Comparison of ENCODE assay signal across 1 cellular context in the genomic region with DNA sequence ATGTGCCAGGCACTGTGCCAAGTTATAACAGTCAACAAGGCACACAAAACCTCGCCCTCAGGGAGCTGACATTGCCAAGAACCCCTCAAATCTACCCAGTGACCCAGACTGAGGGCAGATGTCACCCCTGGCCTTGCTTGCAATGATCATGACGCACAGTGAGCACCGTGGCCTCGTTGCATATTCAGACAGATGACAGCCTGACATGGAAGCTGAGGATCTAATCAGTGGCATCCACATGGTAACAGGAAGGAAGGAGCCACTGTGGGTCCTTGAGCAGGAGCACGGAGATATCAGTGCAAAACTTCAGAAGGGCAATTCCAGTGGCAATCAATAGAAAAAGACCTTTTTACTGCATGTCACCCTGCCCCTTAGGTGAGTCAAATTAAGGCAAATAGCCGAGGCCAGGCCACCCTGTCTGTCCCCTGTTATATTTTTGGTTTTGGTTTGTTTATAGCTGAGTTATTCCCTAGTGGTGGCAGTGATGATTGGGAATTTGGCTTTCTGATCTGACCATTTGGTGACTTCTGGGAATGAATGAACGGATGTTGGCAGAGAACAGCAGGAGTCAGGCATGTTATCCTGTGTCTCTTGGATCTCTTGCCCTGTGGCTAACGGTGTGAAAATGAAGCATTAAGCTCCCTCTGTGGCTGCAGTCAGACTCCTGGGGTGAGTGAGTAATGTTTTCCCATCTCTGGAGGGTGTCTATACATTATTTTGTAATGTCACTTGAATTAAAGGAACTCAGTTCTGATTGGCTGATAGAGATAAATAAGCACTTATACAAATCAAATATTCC.
TF ChIP-seq lines count a peak whose summit lies in the region.

No MANE protein-coding gene starts in this region.

TF ChIP-seq in K562, 482 proteins besides CTCF, POLR2A, EP300 and RAD21 (continued from another document):
- TF ChIP-seq, protein P1, sequence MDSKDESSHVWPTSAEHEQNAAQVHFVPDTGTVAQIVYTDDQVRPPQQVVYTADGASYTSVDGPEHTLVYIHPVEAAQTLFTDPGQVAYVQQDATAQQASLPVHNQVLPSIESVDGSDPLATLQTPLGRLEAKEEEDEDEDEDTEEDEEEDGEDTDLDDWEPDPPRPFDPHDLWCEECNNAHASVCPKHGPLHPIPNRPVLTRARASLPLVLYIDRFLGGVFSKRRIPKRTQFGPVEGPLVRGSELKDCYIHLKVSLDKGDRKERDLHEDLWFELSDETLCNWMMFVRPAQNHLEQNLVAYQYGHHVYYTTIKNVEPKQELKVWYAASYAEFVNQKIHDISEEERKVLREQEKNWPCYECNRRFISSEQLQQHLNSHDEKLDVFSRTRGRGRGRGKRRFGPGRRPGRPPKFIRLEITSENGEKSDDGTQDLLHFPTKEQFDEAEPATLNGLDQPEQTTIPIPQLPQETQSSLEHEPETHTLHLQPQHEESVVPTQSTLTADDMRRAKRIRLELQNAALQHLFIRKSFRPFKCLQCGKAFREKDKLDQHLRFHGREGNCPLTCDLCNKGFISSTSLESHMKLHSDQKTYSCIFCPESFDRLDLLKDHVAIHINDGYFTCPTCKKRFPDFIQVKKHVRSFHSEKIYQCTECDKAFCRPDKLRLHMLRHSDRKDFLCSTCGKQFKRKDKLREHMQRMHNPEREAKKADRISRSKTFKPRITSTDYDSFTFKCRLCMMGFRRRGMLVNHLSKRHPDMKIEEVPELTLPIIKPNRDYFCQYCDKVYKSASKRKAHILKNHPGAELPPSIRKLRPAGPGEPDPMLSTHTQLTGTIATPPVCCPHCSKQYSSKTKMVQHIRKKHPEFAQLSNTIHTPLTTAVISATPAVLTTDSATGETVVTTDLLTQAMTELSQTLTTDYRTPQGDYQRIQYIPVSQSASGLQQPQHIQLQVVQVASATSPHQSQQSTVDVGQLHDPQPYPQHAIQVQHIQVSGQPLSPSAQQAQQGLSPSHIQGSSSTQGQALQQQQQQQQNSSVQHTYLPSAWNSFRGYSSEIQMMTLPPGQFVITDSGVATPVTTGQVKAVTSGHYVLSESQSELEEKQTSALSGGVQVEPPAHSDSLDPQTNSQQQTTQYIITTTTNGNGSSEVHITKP (IDR thresholded peaks at IDR 0.05; ENCODE audit: partially characterized antibody): no peak
- peak; percentile 51; the same call in 1 of the 2 replicates for TF ChIP-seq JUND (IDR thresholded peaks at IDR 0.05; ENCODE audit: borderline replicate concordance, low read depth, low read length)
- no peak for TF ChIP-seq JUND (tag; IDR thresholded peaks at IDR 0.05; ENCODE audit: borderline replicate concordance, low read depth, low read length)
- TF ChIP-seq, protein P2, sequence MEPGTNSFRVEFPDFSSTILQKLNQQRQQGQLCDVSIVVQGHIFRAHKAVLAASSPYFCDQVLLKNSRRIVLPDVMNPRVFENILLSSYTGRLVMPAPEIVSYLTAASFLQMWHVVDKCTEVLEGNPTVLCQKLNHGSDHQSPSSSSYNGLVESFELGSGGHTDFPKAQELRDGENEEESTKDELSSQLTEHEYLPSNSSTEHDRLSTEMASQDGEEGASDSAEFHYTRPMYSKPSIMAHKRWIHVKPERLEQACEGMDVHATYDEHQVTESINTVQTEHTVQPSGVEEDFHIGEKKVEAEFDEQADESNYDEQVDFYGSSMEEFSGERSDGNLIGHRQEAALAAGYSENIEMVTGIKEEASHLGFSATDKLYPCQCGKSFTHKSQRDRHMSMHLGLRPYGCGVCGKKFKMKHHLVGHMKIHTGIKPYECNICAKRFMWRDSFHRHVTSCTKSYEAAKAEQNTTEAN (CRISPR knock-in tag; IDR thresholded peaks at IDR 0.05): no peak
- TF ChIP-seq, protein P3, sequence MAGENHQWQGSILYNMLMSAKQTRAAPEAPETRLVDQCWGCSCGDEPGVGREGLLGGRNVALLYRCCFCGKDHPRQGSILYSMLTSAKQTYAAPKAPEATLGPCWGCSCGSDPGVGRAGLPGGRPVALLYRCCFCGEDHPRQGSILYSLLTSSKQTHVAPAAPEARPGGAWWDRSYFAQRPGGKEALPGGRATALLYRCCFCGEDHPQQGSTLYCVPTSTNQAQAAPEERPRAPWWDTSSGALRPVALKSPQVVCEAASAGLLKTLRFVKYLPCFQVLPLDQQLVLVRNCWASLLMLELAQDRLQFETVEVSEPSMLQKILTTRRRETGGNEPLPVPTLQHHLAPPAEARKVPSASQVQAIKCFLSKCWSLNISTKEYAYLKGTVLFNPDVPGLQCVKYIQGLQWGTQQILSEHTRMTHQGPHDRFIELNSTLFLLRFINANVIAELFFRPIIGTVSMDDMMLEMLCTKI (IDR thresholded peaks at IDR 0.05; ENCODE audit: partially characterized antibody): no peak
- TF ChIP-seq SMAD2 (IDR thresholded peaks at IDR 0.05; ENCODE audit: low read depth, low read length): no peak
- peak; percentile 75 for TF ChIP-seq CREM (IDR thresholded peaks at IDR 0.05; ENCODE audit: low read depth)
- peak; percentile 24 to 42; a peak in 1 of 4 replicates for TF ChIP-seq KDM1A (IDR thresholded peaks at IDR 0.05)
- TF ChIP-seq, protein P4, sequence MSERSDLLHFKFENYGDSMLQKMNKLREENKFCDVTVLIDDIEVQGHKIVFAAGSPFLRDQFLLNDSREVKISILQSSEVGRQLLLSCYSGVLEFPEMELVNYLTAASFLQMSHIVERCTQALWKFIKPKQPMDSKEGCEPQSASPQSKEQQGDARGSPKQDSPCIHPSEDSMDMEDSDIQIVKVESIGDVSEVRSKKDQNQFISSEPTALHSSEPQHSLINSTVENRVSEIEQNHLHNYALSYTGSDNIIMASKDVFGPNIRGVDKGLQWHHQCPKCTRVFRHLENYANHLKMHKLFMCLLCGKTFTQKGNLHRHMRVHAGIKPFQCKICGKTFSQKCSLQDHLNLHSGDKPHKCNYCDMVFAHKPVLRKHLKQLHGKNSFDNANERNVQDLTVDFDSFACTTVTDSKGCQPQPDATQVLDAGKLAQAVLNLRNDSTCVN (CRISPR knock-in tag; IDR thresholded peaks at IDR 0.05): no peak
- no peak for TF ChIP-seq CAMTA2 (CRISPR knock-in tag; conservative IDR thresholded peaks at IDR 0.05)
- peak; percentile 60; the same call in 1 of the 2 replicates for TF ChIP-seq DPF2 (IDR thresholded peaks at IDR 0.05)
- no peak for TF ChIP-seq ZNF197 (CRISPR knock-in tag; IDR thresholded peaks at IDR 0.05; ENCODE audit: low read depth)
- TF ChIP-seq PTBP1 (IDR thresholded peaks at IDR 0.05; ENCODE audit: low read depth, low read length): peak; percentile 78; the same call in 1 of the 2 replicates
- TF ChIP-seq NFRKB (IDR thresholded peaks at IDR 0.05; ENCODE audit: low read depth): no peak
- TF ChIP-seq ZNF589 (CRISPR knock-in tag; IDR thresholded peaks at IDR 0.05; ENCODE audit: low read depth): no peak
- no peak for TF ChIP-seq TRIM28 (IDR thresholded peaks at IDR 0.05)
- peak in 1 of 2 experiments; percentile 17; a peak in 1 of 4 replicates for TF ChIP-seq FOXA3 (CRISPR knock-in tag; conservative IDR thresholded peaks at IDR 0.05 in 1 of 2, IDR thresholded peaks at IDR 0.05 in 1 of 2)
- TF ChIP-seq ELF1 (tag; IDR thresholded peaks at IDR 0.05): no peak
- TF ChIP-seq RBM15 (IDR thresholded peaks at IDR 0.05; ENCODE audit: insufficient read depth, low read length): no peak
- TF ChIP-seq HSF4 (CRISPR knock-in tag; IDR thresholded peaks at IDR 0.05; ENCODE audit: borderline replicate concordance): no peak
- TF ChIP-seq ZNF224 (CRISPR knock-in tag; IDR thresholded peaks at IDR 0.05): no peak
- no peak for TF ChIP-seq SRSF9 (IDR thresholded peaks at IDR 0.05; ENCODE audit: borderline replicate concordance, low read depth, low read length)
- TF ChIP-seq SMARCA4 (IDR thresholded peaks at IDR 0.05): peak; percentile 62
- TF ChIP-seq L3MBTL2 (IDR thresholded peaks at IDR 0.05): peak; percentile 65; the same call in 1 of the 2 replicates
- peak; percentile 51; the same call in 1 of the 2 replicates for TF ChIP-seq STAT5A (IDR thresholded peaks at IDR 0.05; ENCODE audit: borderline replicate concordance, low read length)
- no peak for TF ChIP-seq ZBTB7A (IDR thresholded peaks at IDR 0.05; ENCODE audit: borderline replicate concordance, control insufficient read depth, low read depth, low read length)
- TF ChIP-seq ZNF134 (CRISPR knock-in tag; conservative IDR thresholded peaks at IDR 0.05): no peak
- peak; percentile 60; the same call in 1 of the 2 replicates for TF ChIP-seq SMAD4 (CRISPR knock-in tag; conservative IDR thresholded peaks at IDR 0.05)
- TF ChIP-seq, protein P5, sequence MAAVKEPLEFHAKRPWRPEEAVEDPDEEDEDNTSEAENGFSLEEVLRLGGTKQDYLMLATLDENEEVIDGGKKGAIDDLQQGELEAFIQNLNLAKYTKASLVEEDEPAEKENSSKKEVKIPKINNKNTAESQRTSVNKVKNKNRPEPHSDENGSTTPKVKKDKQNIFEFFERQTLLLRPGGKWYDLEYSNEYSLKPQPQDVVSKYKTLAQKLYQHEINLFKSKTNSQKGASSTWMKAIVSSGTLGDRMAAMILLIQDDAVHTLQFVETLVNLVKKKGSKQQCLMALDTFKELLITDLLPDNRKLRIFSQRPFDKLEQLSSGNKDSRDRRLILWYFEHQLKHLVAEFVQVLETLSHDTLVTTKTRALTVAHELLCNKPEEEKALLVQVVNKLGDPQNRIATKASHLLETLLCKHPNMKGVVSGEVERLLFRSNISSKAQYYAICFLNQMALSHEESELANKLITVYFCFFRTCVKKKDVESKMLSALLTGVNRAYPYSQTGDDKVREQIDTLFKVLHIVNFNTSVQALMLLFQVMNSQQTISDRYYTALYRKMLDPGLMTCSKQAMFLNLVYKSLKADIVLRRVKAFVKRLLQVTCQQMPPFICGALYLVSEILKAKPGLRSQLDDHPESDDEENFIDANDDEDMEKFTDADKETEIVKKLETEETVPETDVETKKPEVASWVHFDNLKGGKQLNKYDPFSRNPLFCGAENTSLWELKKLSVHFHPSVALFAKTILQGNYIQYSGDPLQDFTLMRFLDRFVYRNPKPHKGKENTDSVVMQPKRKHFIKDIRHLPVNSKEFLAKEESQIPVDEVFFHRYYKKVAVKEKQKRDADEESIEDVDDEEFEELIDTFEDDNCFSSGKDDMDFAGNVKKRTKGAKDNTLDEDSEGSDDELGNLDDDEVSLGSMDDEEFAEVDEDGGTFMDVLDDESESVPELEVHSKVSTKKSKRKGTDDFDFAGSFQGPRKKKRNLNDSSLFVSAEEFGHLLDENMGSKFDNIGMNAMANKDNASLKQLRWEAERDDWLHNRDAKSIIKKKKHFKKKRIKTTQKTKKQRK (IDR thresholded peaks at IDR 0.05; ENCODE audit: borderline replicate concordance, low read depth, low read length): no peak
- TF ChIP-seq ZNF431 (CRISPR knock-in tag; IDR thresholded peaks at IDR 0.05): no peak
- TF ChIP-seq MTA1 (IDR thresholded peaks at IDR 0.05; ENCODE audit: borderline replicate concordance): no peak
